In genomic region chr10:5497948-5498730, GRCh38 we compare ENCODE assay signal across 1 cellular context.
TF ChIP-seq lines count a peak whose summit lies in the region.

No MANE protein-coding gene starts in this region.

TF ChIP-seq in HepG2, 621 proteins besides CTCF, POLR2A, EP300 and RAD21:
- TF ChIP-seq, protein P1, sequence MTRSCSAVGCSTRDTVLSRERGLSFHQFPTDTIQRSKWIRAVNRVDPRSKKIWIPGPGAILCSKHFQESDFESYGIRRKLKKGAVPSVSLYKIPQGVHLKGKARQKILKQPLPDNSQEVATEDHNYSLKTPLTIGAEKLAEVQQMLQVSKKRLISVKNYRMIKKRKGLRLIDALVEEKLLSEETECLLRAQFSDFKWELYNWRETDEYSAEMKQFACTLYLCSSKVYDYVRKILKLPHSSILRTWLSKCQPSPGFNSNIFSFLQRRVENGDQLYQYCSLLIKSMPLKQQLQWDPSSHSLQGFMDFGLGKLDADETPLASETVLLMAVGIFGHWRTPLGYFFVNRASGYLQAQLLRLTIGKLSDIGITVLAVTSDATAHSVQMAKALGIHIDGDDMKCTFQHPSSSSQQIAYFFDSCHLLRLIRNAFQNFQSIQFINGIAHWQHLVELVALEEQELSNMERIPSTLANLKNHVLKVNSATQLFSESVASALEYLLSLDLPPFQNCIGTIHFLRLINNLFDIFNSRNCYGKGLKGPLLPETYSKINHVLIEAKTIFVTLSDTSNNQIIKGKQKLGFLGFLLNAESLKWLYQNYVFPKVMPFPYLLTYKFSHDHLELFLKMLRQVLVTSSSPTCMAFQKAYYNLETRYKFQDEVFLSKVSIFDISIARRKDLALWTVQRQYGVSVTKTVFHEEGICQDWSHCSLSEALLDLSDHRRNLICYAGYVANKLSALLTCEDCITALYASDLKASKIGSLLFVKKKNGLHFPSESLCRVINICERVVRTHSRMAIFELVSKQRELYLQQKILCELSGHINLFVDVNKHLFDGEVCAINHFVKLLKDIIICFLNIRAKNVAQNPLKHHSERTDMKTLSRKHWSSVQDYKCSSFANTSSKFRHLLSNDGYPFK (CRISPR knock-in tag; IDR thresholded peaks at IDR 0.05; ENCODE audit: borderline replicate concordance), result no peak
- TF ChIP-seq, protein P2, sequence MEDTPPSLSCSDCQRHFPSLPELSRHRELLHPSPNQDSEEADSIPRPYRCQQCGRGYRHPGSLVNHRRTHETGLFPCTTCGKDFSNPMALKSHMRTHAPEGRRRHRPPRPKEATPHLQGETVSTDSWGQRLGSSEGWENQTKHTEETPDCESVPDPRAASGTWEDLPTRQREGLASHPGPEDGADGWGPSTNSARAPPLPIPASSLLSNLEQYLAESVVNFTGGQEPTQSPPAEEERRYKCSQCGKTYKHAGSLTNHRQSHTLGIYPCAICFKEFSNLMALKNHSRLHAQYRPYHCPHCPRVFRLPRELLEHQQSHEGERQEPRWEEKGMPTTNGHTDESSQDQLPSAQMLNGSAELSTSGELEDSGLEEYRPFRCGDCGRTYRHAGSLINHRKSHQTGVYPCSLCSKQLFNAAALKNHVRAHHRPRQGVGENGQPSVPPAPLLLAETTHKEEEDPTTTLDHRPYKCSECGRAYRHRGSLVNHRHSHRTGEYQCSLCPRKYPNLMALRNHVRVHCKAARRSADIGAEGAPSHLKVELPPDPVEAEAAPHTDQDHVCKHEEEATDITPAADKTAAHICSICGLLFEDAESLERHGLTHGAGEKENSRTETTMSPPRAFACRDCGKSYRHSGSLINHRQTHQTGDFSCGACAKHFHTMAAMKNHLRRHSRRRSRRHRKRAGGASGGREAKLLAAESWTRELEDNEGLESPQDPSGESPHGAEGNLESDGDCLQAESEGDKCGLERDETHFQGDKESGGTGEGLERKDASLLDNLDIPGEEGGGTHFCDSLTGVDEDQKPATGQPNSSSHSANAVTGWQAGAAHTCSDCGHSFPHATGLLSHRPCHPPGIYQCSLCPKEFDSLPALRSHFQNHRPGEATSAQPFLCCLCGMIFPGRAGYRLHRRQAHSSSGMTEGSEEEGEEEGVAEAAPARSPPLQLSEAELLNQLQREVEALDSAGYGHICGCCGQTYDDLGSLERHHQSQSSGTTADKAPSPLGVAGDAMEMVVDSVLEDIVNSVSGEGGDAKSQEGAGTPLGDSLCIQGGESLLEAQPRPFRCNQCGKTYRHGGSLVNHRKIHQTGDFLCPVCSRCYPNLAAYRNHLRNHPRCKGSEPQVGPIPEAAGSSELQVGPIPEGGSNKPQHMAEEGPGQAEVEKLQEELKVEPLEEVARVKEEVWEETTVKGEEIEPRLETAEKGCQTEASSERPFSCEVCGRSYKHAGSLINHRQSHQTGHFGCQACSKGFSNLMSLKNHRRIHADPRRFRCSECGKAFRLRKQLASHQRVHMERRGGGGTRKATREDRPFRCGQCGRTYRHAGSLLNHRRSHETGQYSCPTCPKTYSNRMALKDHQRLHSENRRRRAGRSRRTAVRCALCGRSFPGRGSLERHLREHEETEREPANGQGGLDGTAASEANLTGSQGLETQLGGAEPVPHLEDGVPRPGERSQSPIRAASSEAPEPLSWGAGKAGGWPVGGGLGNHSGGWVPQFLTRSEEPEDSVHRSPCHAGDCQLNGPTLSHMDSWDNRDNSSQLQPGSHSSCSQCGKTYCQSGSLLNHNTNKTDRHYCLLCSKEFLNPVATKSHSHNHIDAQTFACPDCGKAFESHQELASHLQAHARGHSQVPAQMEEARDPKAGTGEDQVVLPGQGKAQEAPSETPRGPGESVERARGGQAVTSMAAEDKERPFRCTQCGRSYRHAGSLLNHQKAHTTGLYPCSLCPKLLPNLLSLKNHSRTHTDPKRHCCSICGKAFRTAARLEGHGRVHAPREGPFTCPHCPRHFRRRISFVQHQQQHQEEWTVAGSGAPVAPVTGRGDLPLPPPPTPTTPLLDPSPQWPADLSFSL (CRISPR knock-in tag; IDR thresholded peaks at IDR 0.05), result peak; percentile 92
- TF ChIP-seq FOXP1 (IDR thresholded peaks at IDR 0.05), result 0 out of 2 replicates have a peak, but pooled peaks have one; percentile 26
- TF ChIP-seq FOXP1 (CRISPR knock-in tag; IDR thresholded peaks at IDR 0.05), result no peak
- TF ChIP-seq PHB2 (IDR thresholded peaks at IDR 0.05; ENCODE audit: partially characterized antibody), result peak; percentile 38
- TF ChIP-seq TRIM24 (CRISPR knock-in tag; IDR thresholded peaks at IDR 0.05), result no peak
- TF ChIP-seq FOXK2 (IDR thresholded peaks at IDR 0.05), result 0 out of 2 replicates have a peak, but pooled peaks have one; percentile 22
- TF ChIP-seq ZNF781 (CRISPR knock-in tag; IDR thresholded peaks at IDR 0.05; ENCODE audit: borderline replicate concordance, not compliant biosample characterization), result no peak
- TF ChIP-seq ZNF282 (IDR thresholded peaks at IDR 0.05; ENCODE audit: partially characterized antibody), result peak; percentile 40
